ENCODE assay signal across 1 cellular context in genomic region chr16:50102046-50102756, GRCh38.
TF ChIP-seq lines count a peak whose summit lies in the region.

No MANE protein-coding gene starts in this region.

TF ChIP-seq in GM12891, 5 proteins besides CTCF, POLR2A, EP300 and RAD21:
- TF ChIP-seq TAF1 (IDR thresholded peaks at IDR 0.05; ENCODE audit: low read depth, low read length) = no peak
- TF ChIP-seq POU2F2 (IDR thresholded peaks at IDR 0.05; ENCODE audit: low read depth, low read length) = no peak
- no peak for TF ChIP-seq PAX5 (IDR thresholded peaks at IDR 0.05; ENCODE audit: insufficient read depth, low read length, severe bottlenecking)
- TF ChIP-seq POLR2AphosphoS5 (IDR thresholded peaks at IDR 0.05; ENCODE audit: low read depth, low read length) = no peak
- no peak for TF ChIP-seq SPI1 (IDR thresholded peaks at IDR 0.05; ENCODE audit: low read depth, low read length)
